Comparison of ENCODE assay signal across 29 cellular contexts in the genomic region with DNA sequence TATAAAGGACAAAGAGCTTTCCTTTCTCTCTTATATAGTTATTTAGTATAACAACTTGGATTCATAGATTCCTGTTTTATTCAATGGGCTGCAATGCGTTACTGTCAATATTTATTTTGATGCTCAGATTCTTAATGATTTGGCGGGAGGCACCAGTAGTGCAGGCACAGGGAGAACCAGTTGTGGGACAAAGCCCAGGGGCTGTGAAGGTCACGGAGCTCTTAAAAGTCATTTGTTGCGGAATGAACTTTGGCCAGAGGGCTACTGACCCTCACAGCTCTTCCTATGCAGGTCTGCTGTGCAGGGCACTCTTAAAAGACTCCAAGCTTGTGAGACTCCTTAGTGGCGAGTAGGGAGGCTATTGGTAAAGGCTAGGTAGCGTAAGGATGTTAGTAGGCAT.
"Had no signal": no experiment of that assay in that cellular context is flagged by ENCODE, and none has a peak within 500 bp of the region (broad histone marks: within the 10 kb centered on the region; RNA-seq: fewer than 3 reads in every experiment).

No MANE protein-coding gene starts in this region.

- H3K9me3 Mint-ChIP-seq: activated CD8-positive, alpha-beta T cell treated with anti-CD3 and anti-CD28 coated beads for 36 hours; activated naive CD8-positive, alpha-beta T cell treated with anti-CD3 and anti-CD28 coated beads, Interleukin-2, amount 10 ng/mL, durations not matched to agents 7 days and 5 days; natural killer cell treated with Interleukin-12 subunit alpha and Interleukin-12 subunit beta and Interleukin-15 and Interleukin-18, amount 100 ng/mL, for 72 hours; stimulated activated naive B cell treated with anti-CD40 and anti-IgM and Interleukin-4, amounts not matched to agents 10 μg/mL and 1 μg/mL and 100 μg/mL, for 72 hours had no signal

- H3K4me3 Mint-ChIP-seq: activated CD8-positive, alpha-beta T cell treated with anti-CD3 and anti-CD28 coated beads for 36 hours; activated naive CD8-positive, alpha-beta T cell treated with anti-CD3 and anti-CD28 coated beads, Interleukin-2, amount 10 ng/mL, durations not matched to agents 7 days and 5 days; natural killer cell treated with Interleukin-12 subunit alpha and Interleukin-12 subunit beta and Interleukin-15 and Interleukin-18, amount 100 ng/mL, for 72 hours had no signal

- H3K27me3 ChIP-seq: brain microvascular endothelial cell, dorsolateral prefrontal cortex, esophagus muscularis mucosa, foreskin keratinocyte, heart left ventricle, left lung, neutrophil, stomach, thyroid gland, upper lobe of left lung, vagina had no signal

- H3K27ac Mint-ChIP-seq: activated CD8-positive, alpha-beta T cell treated with anti-CD3 and anti-CD28 coated beads for 36 hours; activated naive CD8-positive, alpha-beta T cell treated with anti-CD3 and anti-CD28 coated beads, Interleukin-2, amount 10 ng/mL, durations not matched to agents 7 days and 5 days; natural killer cell treated with Interleukin-12 subunit alpha and Interleukin-12 subunit beta and Interleukin-15 and Interleukin-18, amount 100 ng/mL, for 72 hours had no signal

- H3K4me1 ChIP-seq: left lung, lower lobe of right lung, upper lobe of left lung had no signal

- H3K36me3 ChIP-seq: brain microvascular endothelial cell, thyroid gland had no signal

- DNase-seq: activated CD4-positive, alpha-beta T cell treated with anti-CD3 and anti-CD28 coated beads, Interleukin-2, amount 50 U/mL, for 1 hour; activated CD4-positive, CD25-positive, alpha-beta regulatory T cell treated with anti-CD3 and anti-CD28 coated beads, Interleukin-2, amount 50 U/mL, for 72 hours; activated CD8-positive, alpha-beta T cell treated with anti-CD3 and anti-CD28 coated beads for 36 hours; activated effector memory CD4-positive, alpha-beta T cell treated with Interleukin-2 at 50 U/mL for 16 hours; activated naive CD4-positive, alpha-beta T cell treated with Interleukin-2 at 50 U/mL for 16 hours; activated naive CD8-positive, alpha-beta T cell treated with anti-CD3 and anti-CD28 coated beads, Interleukin-2, amount 10 ng/mL, durations not matched to agents 7 days and 5 days; activated T-cell treated with anti-CD3 and anti-CD28 coated beads, Interleukin-2, amount 50 U/mL, for 48 hours; amniotic stem cell; brain microvascular endothelial cell; dorsolateral prefrontal cortex; effector memory CD4-positive, alpha-beta T cell; foreskin keratinocyte; heart left ventricle; left lung; lower lobe of right lung; mesendoderm; stimulated activated CD4-positive, alpha-beta T cell treated with anti-CD3 and anti-CD28 coated beads, Interleukin-4, amount 100 ng/mL, for 4 hours; stimulated activated CD8-positive, alpha-beta memory T cell treated with anti-CD3 and anti-CD28 coated beads, Interleukin-4, amount 100 ng/mL, for 48 hours; stimulated activated naive B cell treated with anti-CD40 and anti-IgM and Interleukin-4, amounts not matched to agents 10 μg/mL and 1 μg/mL and 100 μg/mL, for 72 hours; stomach; thyroid gland; upper lobe of left lung had no signal

- H3K9me3 ChIP-seq: esophagus muscularis mucosa, heart left ventricle, left lung, lower lobe of right lung, neutrophil, stomach, thyroid gland, upper lobe of left lung, vagina had no signal

- ATAC-seq: activated CD8-positive, alpha-beta T cell treated with anti-CD3 and anti-CD28 coated beads for 36 hours; heart left ventricle; left lung; lower lobe of right lung; natural killer cell treated with Interleukin-12 subunit alpha and Interleukin-12 subunit beta and Interleukin-15 and Interleukin-18, amount 100 ng/mL, for 72 hours; sciatic nerve; stimulated activated naive B cell treated with anti-CD40 and anti-IgM and Interleukin-4, amounts not matched to agents 10 μg/mL and 1 μg/mL and 100 μg/mL, for 72 hours had no signal

- H3K27ac ChIP-seq: brain microvascular endothelial cell, coronary artery, esophagus muscularis mucosa, foreskin keratinocyte, heart left ventricle, left lung, lower lobe of right lung, neutrophil, stomach, thyroid gland, upper lobe of left lung, vagina had no signal

- H3K4me3 ChIP-seq: coronary artery, dorsolateral prefrontal cortex, esophagus muscularis mucosa, heart left ventricle, left lung, lower lobe of right lung, skin epidermis, stomach, thyroid gland, upper lobe of left lung, vagina had no signal

- H3K27me3 Mint-ChIP-seq: activated CD8-positive, alpha-beta T cell treated with anti-CD3 and anti-CD28 coated beads for 36 hours; activated naive CD8-positive, alpha-beta T cell treated with anti-CD3 and anti-CD28 coated beads, Interleukin-2, amount 10 ng/mL, durations not matched to agents 7 days and 5 days; natural killer cell treated with Interleukin-12 subunit alpha and Interleukin-12 subunit beta and Interleukin-15 and Interleukin-18, amount 100 ng/mL, for 72 hours; stimulated activated naive B cell treated with anti-CD40 and anti-IgM and Interleukin-4, amounts not matched to agents 10 μg/mL and 1 μg/mL and 100 μg/mL, for 72 hours had no signal
